ENCODE assay signal across 1 cellular context in genomic region chr11:79388201-79388600, GRCh38.
TF ChIP-seq lines count a peak whose summit lies in the region.

No MANE protein-coding gene starts in this region.

TF ChIP-seq in GM12878, 131 proteins besides CTCF, POLR2A, EP300 and RAD21:
- TF ChIP-seq CREB1 (IDR thresholded peaks at IDR 0.05; ENCODE audit: low read depth) (no peak), CEBPB (IDR thresholded peaks at IDR 0.05; ENCODE audit: borderline replicate concordance in 1 of 2, low read depth in 2 of 2, low read length in 2 of 2) (no peak), FOS (IDR thresholded peaks at IDR 0.05; ENCODE audit: borderline replicate concordance, extremely low read depth, insufficient read length) (no peak), GATAD2B (conservative IDR thresholded peaks at IDR 0.05; ENCODE audit: low read depth) (no peak), POLR2AphosphoS2 (IDR thresholded peaks at IDR 0.05; ENCODE audit: low read depth, low read length) (no peak), MEF2A (IDR thresholded peaks at IDR 0.05; ENCODE audit: insufficient read depth, low read depth, low read length) (no peak), ZZZ3 (IDR thresholded peaks at IDR 0.05; ENCODE audit: control insufficient read depth, insufficient read length, low read depth) (no peak), ATF2 (IDR thresholded peaks at IDR 0.05; ENCODE audit: low read length) (no peak), CBX3 (IDR thresholded peaks at IDR 0.05; ENCODE audit: borderline replicate concordance, low read depth) (no peak), MTA3 (IDR thresholded peaks at IDR 0.05; ENCODE audit: borderline replicate concordance, low read length) (no peak), HCFC1 (IDR thresholded peaks at IDR 0.05; ENCODE audit: low read length) (no peak)
- TF ChIP-seq, protein P1, sequence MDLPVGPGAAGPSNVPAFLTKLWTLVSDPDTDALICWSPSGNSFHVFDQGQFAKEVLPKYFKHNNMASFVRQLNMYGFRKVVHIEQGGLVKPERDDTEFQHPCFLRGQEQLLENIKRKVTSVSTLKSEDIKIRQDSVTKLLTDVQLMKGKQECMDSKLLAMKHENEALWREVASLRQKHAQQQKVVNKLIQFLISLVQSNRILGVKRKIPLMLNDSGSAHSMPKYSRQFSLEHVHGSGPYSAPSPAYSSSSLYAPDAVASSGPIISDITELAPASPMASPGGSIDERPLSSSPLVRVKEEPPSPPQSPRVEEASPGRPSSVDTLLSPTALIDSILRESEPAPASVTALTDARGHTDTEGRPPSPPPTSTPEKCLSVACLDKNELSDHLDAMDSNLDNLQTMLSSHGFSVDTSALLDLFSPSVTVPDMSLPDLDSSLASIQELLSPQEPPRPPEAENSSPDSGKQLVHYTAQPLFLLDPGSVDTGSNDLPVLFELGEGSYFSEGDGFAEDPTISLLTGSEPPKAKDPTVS (IDR thresholded peaks at IDR 0.05; ENCODE audit: low read depth, low read length), result no peak
